ENCODE assay signal across 13 cellular contexts in the genomic region with DNA sequence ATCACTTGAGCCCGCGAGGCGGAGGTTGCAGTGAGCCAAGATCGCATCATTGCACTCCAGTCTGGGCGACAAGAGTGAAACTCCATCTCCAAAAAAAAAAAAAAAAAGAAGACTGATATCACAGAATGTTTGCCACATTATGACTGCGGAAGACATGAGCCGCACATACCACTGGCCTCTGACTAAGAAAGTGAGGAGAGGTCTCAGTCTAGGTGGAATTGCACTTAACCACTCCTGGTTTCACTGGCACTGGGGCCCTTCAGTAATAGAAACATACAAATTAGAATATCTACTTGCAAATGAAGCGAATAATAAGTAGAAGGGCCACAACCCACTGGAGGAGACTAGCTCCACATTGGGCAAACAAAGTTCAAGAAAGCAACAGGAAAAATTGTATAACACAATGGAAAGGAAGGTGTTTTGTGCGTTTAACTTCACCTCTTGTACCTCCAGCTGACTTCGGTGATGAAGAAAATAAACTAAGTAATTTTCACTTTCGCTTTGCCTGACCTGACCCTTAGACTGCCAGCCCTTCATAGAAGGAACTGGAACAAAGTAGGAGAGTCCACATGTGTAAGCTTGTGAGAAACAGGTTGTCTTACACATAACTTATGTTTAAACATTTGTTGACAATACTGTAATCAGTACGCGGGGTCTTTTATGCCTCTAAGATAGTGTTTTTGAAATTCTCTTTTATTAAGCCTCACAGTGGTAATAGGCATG.
"Had no signal": no experiment of that assay in that cellular context is flagged by ENCODE, and none has a peak within 500 bp of the region (broad histone marks: within the 10 kb centered on the region; RNA-seq: fewer than 3 reads in every experiment).

No MANE protein-coding gene starts in this region.

- H3K27ac Mint-ChIP-seq: immature natural killer cell; stimulated activated memory B cell treated with anti-CD40 and anti-IgM and Interleukin-4, amounts not matched to agents 10 μg/mL and 1 μg/mL and 100 μg/mL, for 72 hours; WTC11 had no signal

- H3K36me3 Mint-ChIP-seq: immature natural killer cell; stimulated activated memory B cell treated with anti-CD40 and anti-IgM and Interleukin-4, amounts not matched to agents 10 μg/mL and 1 μg/mL and 100 μg/mL, for 72 hours; WTC11 had no signal

- H3K4me3 Mint-ChIP-seq: immature natural killer cell; stimulated activated memory B cell treated with anti-CD40 and anti-IgM and Interleukin-4, amounts not matched to agents 10 μg/mL and 1 μg/mL and 100 μg/mL, for 72 hours; WTC11 had no signal

- ATAC-seq: pancreas; stimulated activated memory B cell treated with anti-CD40 and anti-IgM and Interleukin-4, amounts not matched to agents 10 μg/mL and 1 μg/mL and 100 μg/mL, for 72 hours; WTC11 had no signal

- FAIRE-seq: astrocyte, pancreas had no signal

- H3K36me3 ChIP-seq: esophagus squamous epithelium, pancreas, tibial artery, vagina had no signal

- DNase-seq: activated effector memory CD4-positive, alpha-beta T cell treated with anti-CD3 and anti-CD28 coated beads, Interleukin-2, amount 50 U/mL, for 16 hours; esophagus squamous epithelium; foreskin fibroblast; immature natural killer cell; midbrain; pancreas; T-helper 1 cell; tibial artery had no signal

- H3K4me1 ChIP-seq: esophagus squamous epithelium, pancreas, tibial artery, vagina had no signal

- H3K4me3 ChIP-seq: lung, pancreas, tibial artery, vagina had no signal

- H3K4me1 Mint-ChIP-seq: immature natural killer cell; stimulated activated memory B cell treated with anti-CD40 and anti-IgM and Interleukin-4, amounts not matched to agents 10 μg/mL and 1 μg/mL and 100 μg/mL, for 72 hours; WTC11 had no signal

- H3K27ac ChIP-seq: esophagus squamous epithelium, pancreas, tibial artery, vagina had no signal
